In genomic region chr17:81802048-81802758, GRCh38 we compare ENCODE assay signal across 36 cellular contexts. TPM values are rescaled to one million over a fixed set of nuclear protein-coding genes. Genes with fewer than 3 reads are reported as not detected.
"Had no signal": no experiment of that assay in that cellular context is flagged by ENCODE, and none has a peak within 500 bp of the region (broad histone marks: within the 10 kb centered on the region; RNA-seq: fewer than 3 reads in every experiment).

No MANE protein-coding gene starts in this region.

- H2AFZ ChIP-seq: hepatocyte had no signal

- H3K4me2 ChIP-seq: hepatocyte had no signal

- H3K27ac ChIP-seq: adrenal gland, body of pancreas, cardiac muscle cell, coronary artery, dorsolateral prefrontal cortex, gastrocnemius medialis, hepatocyte, left ventricle myocardium inferior, pancreas, psoas muscle, sigmoid colon, stomach, tibial artery, WERI-Rb-1 had no signal

- H3K4me3 Mint-ChIP-seq: activated CD8-positive, alpha-beta T cell treated with anti-CD3 and anti-CD28 coated beads for 36 hours; activated T-cell treated with anti-CD3 and anti-CD28 coated beads, Interleukin-2, amount 50 U/mL, for 4 hours; stimulated activated memory B cell treated with anti-CD40 and anti-IgM and Interleukin-4, amounts not matched to agents 10 μg/mL and 1 μg/mL and 100 μg/mL, for 72 hours had no signal

- H3K4me1 ChIP-seq: psoas muscle had no signal

- H3K79me2 ChIP-seq: hepatocyte had no signal

- DNase-seq: activated CD4-positive, alpha-beta T cell treated with anti-CD3 and anti-CD28 coated beads, Interleukin-2, amount 50 U/mL, for 1 hour; activated CD8-positive, alpha-beta T cell treated with anti-CD3 and anti-CD28 coated beads for 36 hours; activated T-cell treated with anti-CD3 and anti-CD28 coated beads, Interleukin-2, amount 50 U/mL, for 4 hours; adrenal gland; aorta; body of pancreas; dorsolateral prefrontal cortex; effector memory CD4-positive, alpha-beta T cell; erythroblast; gastrocnemius medialis; glutamatergic neuron; islet precursor cell; left ventricle myocardium inferior; mesendoderm; mucosa of descending colon; pancreas; psoas muscle; sigmoid colon; small intestine; stimulated activated CD4-positive, alpha-beta T cell treated with anti-CD3 and anti-CD28 coated beads, Interleukin-4, amount 100 ng/mL, for 4 hours; stimulated activated CD8-positive, alpha-beta memory T cell treated with anti-CD3 and anti-CD28 coated beads, Interleukin-4, amount 100 ng/mL, for 48 hours; stomach; SW 1271; T-helper 17 cell; T1000; tibial artery; WERI-Rb-1 had no signal

- FAIRE-seq: pancreas, small intestine had no signal

- H3K27ac Mint-ChIP-seq: activated CD8-positive, alpha-beta T cell treated with anti-CD3 and anti-CD28 coated beads for 36 hours; activated naive CD8-positive, alpha-beta T cell; activated T-helper 2 cell treated with anti-CD3 and anti-CD28 coated beads, Interferon-gamma antibody, Interleukin-2, Interleukin-4, amounts not matched to agents 10 μg/mL and 5 μg/mL and 100 μg/mL, durations not matched to agents 14 hours and 24 hours and 36 hours; stimulated activated memory B cell treated with anti-CD40 and anti-IgM and Interleukin-4, amounts not matched to agents 10 μg/mL and 1 μg/mL and 100 μg/mL, for 72 hours; T-helper 17 cell had no signal

- H3K36me3 ChIP-seq: adrenal gland, cardiac muscle cell, gastrocnemius medialis, left ventricle myocardium inferior, pancreas, sigmoid colon, stomach, tibial artery, WERI-Rb-1 had no signal

- H3K36me3 Mint-ChIP-seq: activated naive CD8-positive, alpha-beta T cell; stimulated activated memory B cell treated with anti-CD40 and anti-IgM and Interleukin-4, amounts not matched to agents 10 μg/mL and 1 μg/mL and 100 μg/mL, for 72 hours had no signal

- H3K4me1 Mint-ChIP-seq: T-helper 17 cell had no signal

- H3K9me3 Mint-ChIP-seq: activated CD8-positive, alpha-beta T cell treated with anti-CD3 and anti-CD28 coated beads for 36 hours; activated T-cell treated with anti-CD3 and anti-CD28 coated beads, Interleukin-2, amount 50 U/mL, for 4 hours; activated T-helper 2 cell treated with anti-CD3 and anti-CD28 coated beads, Interferon-gamma antibody, Interleukin-2, Interleukin-4, amounts not matched to agents 10 μg/mL and 5 μg/mL and 100 μg/mL, durations not matched to agents 14 hours and 24 hours and 36 hours; stimulated activated memory B cell treated with anti-CD40 and anti-IgM and Interleukin-4, amounts not matched to agents 10 μg/mL and 1 μg/mL and 100 μg/mL, for 72 hours had no signal

- ATAC-seq: activated CD8-positive, alpha-beta T cell treated with anti-CD3 and anti-CD28 coated beads for 36 hours; activated T-cell treated with anti-CD3 and anti-CD28 coated beads, Interleukin-2, amount 50 U/mL, for 4 hours; body of pancreas; gastrocnemius medialis; mucosa of descending colon; pancreas; psoas muscle; stimulated activated memory B cell treated with anti-CD40 and anti-IgM and Interleukin-4, amounts not matched to agents 10 μg/mL and 1 μg/mL and 100 μg/mL, for 72 hours; T-helper 17 cell had no signal

- H3K4me3 ChIP-seq: adrenal gland, body of pancreas, cardiac muscle cell, coronary artery, dorsolateral prefrontal cortex, gastrocnemius medialis, hepatocyte, left ventricle myocardium inferior, lung, mucosa of descending colon, pancreas, psoas muscle, sigmoid colon, stomach, tibial artery had no signal

- H3K9me3 ChIP-seq: adrenal gland, body of pancreas, gastrocnemius medialis, left ventricle myocardium inferior, mucosa of descending colon, pancreas, psoas muscle, sigmoid colon, stomach had no signal

RNA-seq across cellular contexts. Expression of gene GCGR, which starts 1.7 kb away (rescaled TPM):
- total RNA-seq: activated CD8-positive, alpha-beta T cell treated with anti-CD3 and anti-CD28 coated beads for 36 hours; activated T-cell treated with anti-CD3 and anti-CD28 coated beads, Interleukin-2, amount 50 U/mL, for 4 hours; activated T-helper 2 cell treated with anti-CD3 and anti-CD28 coated beads, Interferon-gamma antibody, Interleukin-2, Interleukin-4, amounts not matched to agents 10 μg/mL and 5 μg/mL and 100 μg/mL, durations not matched to agents 14 hours and 24 hours and 36 hours; cerebellum; left ventricle myocardium inferior; psoas muscle; T-helper 17 cell; urinary bladder had no signal
- polyA plus RNA-seq: aorta had no signal

RNA-seq across cellular contexts. Expression of gene PPP1R27, which starts 32.6 kb away (rescaled TPM):
- total RNA-seq: activated CD8-positive, alpha-beta T cell treated with anti-CD3 and anti-CD28 coated beads for 36 hours; activated T-cell treated with anti-CD3 and anti-CD28 coated beads, Interleukin-2, amount 50 U/mL, for 4 hours; activated T-helper 2 cell treated with anti-CD3 and anti-CD28 coated beads, Interferon-gamma antibody, Interleukin-2, Interleukin-4, amounts not matched to agents 10 μg/mL and 5 μg/mL and 100 μg/mL, durations not matched to agents 14 hours and 24 hours and 36 hours; aorta; body of pancreas; cardiac muscle cell; cerebellum; hepatocyte; lung; sigmoid colon; stomach; T-helper 17 cell; urinary bladder had no signal
- polyA plus RNA-seq: cardiac muscle cell, urinary bladder had no signal
